ENCODE assay signal across 1 cellular context in the genomic region with DNA sequence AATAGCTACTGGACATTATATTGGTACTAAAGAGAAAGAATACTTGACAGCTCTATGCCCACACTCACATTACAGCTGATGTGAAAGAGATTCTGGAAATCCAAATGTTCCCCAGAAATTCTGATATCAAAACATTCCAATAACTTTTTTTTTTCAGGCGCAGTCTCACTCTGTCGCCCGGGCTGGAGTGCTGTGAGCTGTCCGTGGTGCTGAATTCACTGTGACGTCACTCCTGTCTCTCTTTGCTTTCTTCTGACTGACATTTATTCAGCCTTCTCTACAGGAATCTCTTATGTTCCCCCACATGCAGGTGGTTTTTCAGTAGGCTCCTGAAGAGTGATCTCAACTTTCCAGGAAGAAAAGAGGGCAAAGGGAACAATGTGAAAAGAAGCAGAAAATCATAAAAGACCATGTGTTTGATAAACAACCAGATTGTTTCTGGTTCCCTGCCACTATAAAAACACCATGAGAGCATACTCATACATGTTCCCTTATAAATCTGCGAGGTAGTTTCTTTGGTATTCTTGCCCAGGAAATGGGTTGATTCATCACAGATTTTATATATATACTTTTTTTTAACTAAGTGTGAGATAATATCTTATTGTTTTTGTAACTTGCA.
TF ChIP-seq lines count a peak whose summit lies in the region.

No MANE protein-coding gene starts in this region.

TF ChIP-seq in HepG2, 621 proteins besides CTCF, POLR2A, EP300 and RAD21 (continued from another document and continues in another):
- TF ChIP-seq REST (IDR thresholded peaks at IDR 0.05; ENCODE audit: borderline replicate concordance in 1 of 2, low read depth in 1 of 2, low read length in 2 of 2) (peak; percentile 93 to 99), SALL1 (CRISPR knock-in tag; IDR thresholded peaks at IDR 0.05) (peak; percentile 65), ZNF354B (CRISPR knock-in tag; IDR thresholded peaks at IDR 0.05) (no peak), SRY (CRISPR knock-in tag; IDR thresholded peaks at IDR 0.05) (peak; percentile 80; the same call in 1 of the 2 replicates), CHCHD3 (CRISPR knock-in tag; IDR thresholded peaks at IDR 0.05) (no peak), SMAD3 (CRISPR knock-in tag; IDR thresholded peaks at IDR 0.05) (peak; percentile 82), SP1 (IDR thresholded peaks at IDR 0.05) (no peak), SP1 (CRISPR knock-in tag; IDR thresholded peaks at IDR 0.05) (no peak), HMG20B (CRISPR knock-in tag; conservative IDR thresholded peaks at IDR 0.05) (no peak), ZNF639 (CRISPR knock-in tag; conservative IDR thresholded peaks at IDR 0.05) (0 out of 2 replicates have a peak, but pooled peaks have one; percentile 38), ZNF816 (CRISPR knock-in tag; IDR thresholded peaks at IDR 0.05; ENCODE audit: borderline replicate concordance) (no peak), HINFP (CRISPR knock-in tag; IDR thresholded peaks at IDR 0.05; ENCODE audit: low read depth) (no peak), ZBTB20 (CRISPR knock-in tag; IDR thresholded peaks at IDR 0.05; ENCODE audit: borderline replicate concordance, low read depth) (peak; percentile 64; the same call in 1 of the 2 replicates), HOXA3 (CRISPR knock-in tag; IDR thresholded peaks at IDR 0.05) (peak; percentile 43; the same call in 1 of the 2 replicates), KLF9 (CRISPR knock-in tag; IDR thresholded peaks at IDR 0.05; ENCODE audit: low read depth) (peak; percentile 32; the same call in 1 of the 2 replicates), MED13 (CRISPR knock-in tag; IDR thresholded peaks at IDR 0.05) (no peak), RAD51 (IDR thresholded peaks at IDR 0.05; ENCODE audit: borderline replicate concordance) (no peak), ZNF335 (CRISPR knock-in tag; IDR thresholded peaks at IDR 0.05) (0 out of 2 replicates have a peak, but pooled peaks have one; percentile 45), ZBTB39 (CRISPR knock-in tag; IDR thresholded peaks at IDR 0.05) (no peak), RARA (CRISPR knock-in tag; IDR thresholded peaks at IDR 0.05) (peak; percentile 38; the same call in 1 of the 2 replicates), HHEX (CRISPR knock-in tag; IDR thresholded peaks at IDR 0.05) (no peak), KLF12 (CRISPR knock-in tag; IDR thresholded peaks at IDR 0.05; ENCODE audit: borderline replicate concordance) (no peak), KAT7 (CRISPR knock-in tag; IDR thresholded peaks at IDR 0.05; ENCODE audit: borderline replicate concordance) (no peak), MEIS2 (CRISPR knock-in tag; IDR thresholded peaks at IDR 0.05) (0 out of 2 replicates have a peak, but pooled peaks have one; percentile 35), RFXAP (CRISPR knock-in tag; IDR thresholded peaks at IDR 0.05; ENCODE audit: borderline replicate concordance) (0 out of 2 replicates have a peak, but pooled peaks have one; percentile 21), HBP1 (CRISPR knock-in tag; IDR thresholded peaks at IDR 0.05; ENCODE audit: low read depth) (0 out of 2 replicates have a peak, but pooled peaks have one; percentile 54), TFE3 (CRISPR knock-in tag; IDR thresholded peaks at IDR 0.05) (peak; percentile 68), ZFP41 (CRISPR knock-in tag; IDR thresholded peaks at IDR 0.05; ENCODE audit: borderline replicate concordance) (no peak)
- TF ChIP-seq, protein P1, sequence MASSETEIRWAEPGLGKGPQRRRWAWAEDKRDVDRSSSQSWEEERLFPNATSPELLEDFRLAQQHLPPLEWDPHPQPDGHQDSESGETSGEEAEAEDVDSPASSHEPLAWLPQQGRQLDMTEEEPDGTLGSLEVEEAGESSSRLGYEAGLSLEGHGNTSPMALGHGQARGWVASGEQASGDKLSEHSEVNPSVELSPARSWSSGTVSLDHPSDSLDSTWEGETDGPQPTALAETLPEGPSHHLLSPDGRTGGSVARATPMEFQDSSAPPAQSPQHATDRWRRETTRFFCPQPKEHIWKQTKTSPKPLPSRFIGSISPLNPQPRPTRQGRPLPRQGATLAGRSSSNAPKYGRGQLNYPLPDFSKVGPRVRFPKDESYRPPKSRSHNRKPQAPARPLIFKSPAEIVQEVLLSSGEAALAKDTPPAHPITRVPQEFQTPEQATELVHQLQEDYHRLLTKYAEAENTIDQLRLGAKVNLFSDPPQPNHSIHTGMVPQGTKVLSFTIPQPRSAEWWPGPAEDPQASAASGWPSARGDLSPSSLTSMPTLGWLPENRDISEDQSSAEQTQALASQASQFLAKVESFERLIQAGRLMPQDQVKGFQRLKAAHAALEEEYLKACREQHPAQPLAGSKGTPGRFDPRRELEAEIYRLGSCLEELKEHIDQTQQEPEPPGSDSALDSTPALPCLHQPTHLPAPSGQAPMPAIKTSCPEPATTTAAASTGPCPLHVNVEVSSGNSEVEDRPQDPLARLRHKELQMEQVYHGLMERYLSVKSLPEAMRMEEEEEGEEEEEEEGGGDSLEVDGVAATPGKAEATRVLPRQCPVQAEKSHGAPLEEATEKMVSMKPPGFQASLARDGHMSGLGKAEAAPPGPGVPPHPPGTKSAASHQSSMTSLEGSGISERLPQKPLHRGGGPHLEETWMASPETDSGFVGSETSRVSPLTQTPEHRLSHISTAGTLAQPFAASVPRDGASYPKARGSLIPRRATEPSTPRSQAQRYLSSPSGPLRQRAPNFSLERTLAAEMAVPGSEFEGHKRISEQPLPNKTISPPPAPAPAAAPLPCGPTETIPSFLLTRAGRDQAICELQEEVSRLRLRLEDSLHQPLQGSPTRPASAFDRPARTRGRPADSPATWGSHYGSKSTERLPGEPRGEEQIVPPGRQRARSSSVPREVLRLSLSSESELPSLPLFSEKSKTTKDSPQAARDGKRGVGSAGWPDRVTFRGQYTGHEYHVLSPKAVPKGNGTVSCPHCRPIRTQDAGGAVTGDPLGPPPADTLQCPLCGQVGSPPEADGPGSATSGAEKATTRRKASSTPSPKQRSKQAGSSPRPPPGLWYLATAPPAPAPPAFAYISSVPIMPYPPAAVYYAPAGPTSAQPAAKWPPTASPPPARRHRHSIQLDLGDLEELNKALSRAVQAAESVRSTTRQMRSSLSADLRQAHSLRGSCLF (CRISPR knock-in tag; IDR thresholded peaks at IDR 0.05; ENCODE audit: borderline replicate concordance): peak; percentile 66; the same call in 1 of the 2 replicates
- TF ChIP-seq, protein P2, sequence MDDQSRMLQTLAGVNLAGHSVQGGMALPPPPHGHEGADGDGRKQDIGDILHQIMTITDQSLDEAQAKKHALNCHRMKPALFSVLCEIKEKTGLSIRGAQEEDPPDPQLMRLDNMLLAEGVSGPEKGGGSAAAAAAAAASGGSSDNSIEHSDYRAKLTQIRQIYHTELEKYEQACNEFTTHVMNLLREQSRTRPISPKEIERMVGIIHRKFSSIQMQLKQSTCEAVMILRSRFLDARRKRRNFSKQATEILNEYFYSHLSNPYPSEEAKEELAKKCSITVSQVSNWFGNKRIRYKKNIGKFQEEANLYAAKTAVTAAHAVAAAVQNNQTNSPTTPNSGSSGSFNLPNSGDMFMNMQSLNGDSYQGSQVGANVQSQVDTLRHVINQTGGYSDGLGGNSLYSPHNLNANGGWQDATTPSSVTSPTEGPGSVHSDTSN (CRISPR knock-in tag; IDR thresholded peaks at IDR 0.05; ENCODE audit: borderline replicate concordance): 0 out of 2 replicates have a peak, but pooled peaks have one; percentile 57
- TF ChIP-seq, protein P3, sequence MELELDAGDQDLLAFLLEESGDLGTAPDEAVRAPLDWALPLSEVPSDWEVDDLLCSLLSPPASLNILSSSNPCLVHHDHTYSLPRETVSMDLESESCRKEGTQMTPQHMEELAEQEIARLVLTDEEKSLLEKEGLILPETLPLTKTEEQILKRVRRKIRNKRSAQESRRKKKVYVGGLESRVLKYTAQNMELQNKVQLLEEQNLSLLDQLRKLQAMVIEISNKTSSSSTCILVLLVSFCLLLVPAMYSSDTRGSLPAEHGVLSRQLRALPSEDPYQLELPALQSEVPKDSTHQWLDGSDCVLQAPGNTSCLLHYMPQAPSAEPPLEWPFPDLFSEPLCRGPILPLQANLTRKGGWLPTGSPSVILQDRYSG (CRISPR knock-in tag; IDR thresholded peaks at IDR 0.05): 0 out of 2 replicates have a peak, but pooled peaks have one; percentile 43
